2 cellular contexts compared by ENCODE assay signal in genomic region chr6:38045701-38046305, GRCh38.
A peak's percentile ranks its signal among the peaks of the same experiment; 100 is the strongest.
TF ChIP-seq lines count a peak whose summit lies in the region.

No MANE protein-coding gene starts in this region.

TF ChIP-seq in HepG2, 621 proteins besides CTCF, POLR2A, EP300 and RAD21 (continues in another document):
- TF ChIP-seq HOXA3 (CRISPR knock-in tag; IDR thresholded peaks at IDR 0.05) (no peak), TAF1 (CRISPR knock-in tag; IDR thresholded peaks at IDR 0.05) (no peak), ZGPAT (CRISPR knock-in tag; IDR thresholded peaks at IDR 0.05) (peak; percentile 68), NCOA2 (CRISPR knock-in tag; IDR thresholded peaks at IDR 0.05) (peak; percentile 85), REXO4 (CRISPR knock-in tag; IDR thresholded peaks at IDR 0.05; ENCODE audit: borderline replicate concordance) (no peak), PRPF4 (IDR thresholded peaks at IDR 0.05; ENCODE audit: low read depth, low read length, poor library complexity, severe bottlenecking) (no peak), MXD1 (CRISPR knock-in tag; IDR thresholded peaks at IDR 0.05) (no peak), SOX5 (CRISPR knock-in tag; IDR thresholded peaks at IDR 0.05; ENCODE audit: borderline replicate concordance) (peak; percentile 63; the same call in 1 of the 2 replicates), THRA (CRISPR knock-in tag; IDR thresholded peaks at IDR 0.05; ENCODE audit: borderline replicate concordance) (peak; percentile 33; the same call in 1 of the 2 replicates), CENPT (CRISPR knock-in tag; IDR thresholded peaks at IDR 0.05; ENCODE audit: low read depth) (no peak), ISL2 (CRISPR knock-in tag; IDR thresholded peaks at IDR 0.05) (peak; percentile 91), STAG1 (CRISPR knock-in tag; IDR thresholded peaks at IDR 0.05) (0 out of 2 replicates have a peak, but pooled peaks have one; percentile 15), MAFK (conservative IDR thresholded peaks at IDR 0.05 in 1 of 2, IDR thresholded peaks at IDR 0.05 in 1 of 2; ENCODE audit: low read length in 2 of 2) (peak in 1 of 2 experiments; percentile 41; a peak in 2 of 4 replicates), GTF3A (CRISPR knock-in tag; conservative IDR thresholded peaks at IDR 0.05) (no peak), ZNF543 (CRISPR knock-in tag; IDR thresholded peaks at IDR 0.05) (no peak), ZNF878 (CRISPR knock-in tag; IDR thresholded peaks at IDR 0.05) (no peak), ZXDC (CRISPR knock-in tag; IDR thresholded peaks at IDR 0.05) (no peak), SIX4 (CRISPR knock-in tag; IDR thresholded peaks at IDR 0.05) (peak; percentile 100), ZFY (CRISPR knock-in tag; IDR thresholded peaks at IDR 0.05) (no peak), KLF16 (CRISPR knock-in tag; IDR thresholded peaks at IDR 0.05) (peak in 1 of 2 experiments; percentile 57; a peak in 2 of 4 replicates)
- TF ChIP-seq, protein P1, sequence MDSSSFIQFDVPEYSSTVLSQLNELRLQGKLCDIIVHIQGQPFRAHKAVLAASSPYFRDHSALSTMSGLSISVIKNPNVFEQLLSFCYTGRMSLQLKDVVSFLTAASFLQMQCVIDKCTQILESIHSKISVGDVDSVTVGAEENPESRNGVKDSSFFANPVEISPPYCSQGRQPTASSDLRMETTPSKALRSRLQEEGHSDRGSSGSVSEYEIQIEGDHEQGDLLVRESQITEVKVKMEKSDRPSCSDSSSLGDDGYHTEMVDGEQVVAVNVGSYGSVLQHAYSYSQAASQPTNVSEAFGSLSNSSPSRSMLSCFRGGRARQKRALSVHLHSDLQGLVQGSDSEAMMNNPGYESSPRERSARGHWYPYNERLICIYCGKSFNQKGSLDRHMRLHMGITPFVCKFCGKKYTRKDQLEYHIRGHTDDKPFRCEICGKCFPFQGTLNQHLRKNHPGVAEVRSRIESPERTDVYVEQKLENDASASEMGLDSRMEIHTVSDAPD (CRISPR knock-in tag; IDR thresholded peaks at IDR 0.05): no peak
- TF ChIP-seq, protein P2, sequence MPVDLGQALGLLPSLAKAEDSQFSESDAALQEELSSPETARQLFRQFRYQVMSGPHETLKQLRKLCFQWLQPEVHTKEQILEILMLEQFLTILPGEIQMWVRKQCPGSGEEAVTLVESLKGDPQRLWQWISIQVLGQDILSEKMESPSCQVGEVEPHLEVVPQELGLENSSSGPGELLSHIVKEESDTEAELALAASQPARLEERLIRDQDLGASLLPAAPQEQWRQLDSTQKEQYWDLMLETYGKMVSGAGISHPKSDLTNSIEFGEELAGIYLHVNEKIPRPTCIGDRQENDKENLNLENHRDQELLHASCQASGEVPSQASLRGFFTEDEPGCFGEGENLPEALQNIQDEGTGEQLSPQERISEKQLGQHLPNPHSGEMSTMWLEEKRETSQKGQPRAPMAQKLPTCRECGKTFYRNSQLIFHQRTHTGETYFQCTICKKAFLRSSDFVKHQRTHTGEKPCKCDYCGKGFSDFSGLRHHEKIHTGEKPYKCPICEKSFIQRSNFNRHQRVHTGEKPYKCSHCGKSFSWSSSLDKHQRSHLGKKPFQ (CRISPR knock-in tag; IDR thresholded peaks at IDR 0.05; ENCODE audit: insufficient replicate concordance): peak; percentile 62

TF ChIP-seq in liver, 16 proteins besides CTCF, POLR2A, EP300 and RAD21:
- TF ChIP-seq HNF4A (conservative IDR thresholded peaks at IDR 0.05) (peak; percentile 28 to 30), RXRA (IDR thresholded peaks at IDR 0.05) (no peak)
- TF ChIP-seq, protein P3, sequence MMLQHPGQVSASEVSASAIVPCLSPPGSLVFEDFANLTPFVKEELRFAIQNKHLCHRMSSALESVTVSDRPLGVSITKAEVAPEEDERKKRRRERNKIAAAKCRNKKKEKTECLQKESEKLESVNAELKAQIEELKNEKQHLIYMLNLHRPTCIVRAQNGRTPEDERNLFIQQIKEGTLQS (IDR thresholded peaks at IDR 0.05): no peak
